Comparison of ENCODE assay signal across 8 cellular contexts in the genomic region with DNA sequence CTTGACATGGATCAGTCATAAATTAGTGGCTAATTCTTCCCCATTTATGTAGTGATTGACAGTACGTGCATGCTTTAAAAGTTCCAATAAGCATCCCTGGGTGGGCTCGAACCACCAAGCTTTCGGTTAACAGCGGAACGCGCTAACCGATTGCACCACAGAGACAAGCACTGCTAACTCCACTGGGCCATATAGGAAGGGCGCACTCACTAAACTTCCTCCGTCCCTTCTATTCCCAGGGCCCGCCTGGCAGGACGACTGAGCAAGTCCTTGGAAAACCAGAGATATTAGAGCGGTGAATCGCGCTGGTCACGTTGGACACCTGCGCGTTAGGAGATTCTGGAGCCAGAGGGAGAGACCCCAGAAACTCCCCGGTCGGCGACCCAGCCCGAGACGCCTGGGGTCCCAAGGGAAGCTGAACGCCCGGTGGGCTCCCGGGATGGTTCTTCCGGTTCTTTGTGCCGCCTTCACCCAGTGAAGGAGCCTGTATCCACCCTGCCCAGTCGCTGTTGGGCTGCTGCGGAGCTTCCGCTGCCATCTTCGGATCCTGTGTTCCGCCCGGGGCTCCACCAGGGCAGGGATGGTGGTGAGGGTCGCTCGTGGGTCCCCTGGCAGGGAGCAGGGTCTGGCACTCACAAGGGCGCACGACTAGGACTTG.
A peak's percentile ranks its signal among the peaks of the same experiment; 100 is the strongest.
DNase-seq lines count a peak whose midpoint lies in the region; ATAC-seq and TF ChIP-seq lines count a peak whose summit lies in the region.
"Not testable (repeated sequence)": the region's sequence is repeated elsewhere in the genome, so short reads cannot be mapped to it uniquely, and the experiment has no call there.

No MANE protein-coding gene starts in this region.

- WGBS in heart left ventricle, 4 donors = 3 to 8% (median 6%) methylated on average over 15 to 28 of the region's 37 CpGs; no CpG with 5 or more reads in 1 of the 4 donors

- CTCF ChIA-PET in Calu3 (lab: Charles Lee) = not testable (repeated sequence)

- peak overlapping the region; percentile 69 for H3K4me3 Mint-ChIP-seq in Calu3 (ENCODE audit: low read depth, unreplicated experiment)
- peak overlapping the region; percentile 83 for H3K4me3 Mint-ChIP-seq in activated T-helper 2 cell treated with anti-CD3 and anti-CD28 coated beads, Interferon-gamma antibody, Interleukin-2, Interleukin-4, amounts not matched to agents 10 μg/mL and 5 μg/mL and 100 μg/mL, durations not matched to agents 14 hours and 24 hours and 36 hours (ENCODE audit: low read depth)

- not testable (repeated sequence) for H3K4me1 ChIP-seq in Peyer's patch; heart left ventricle; lower lobe of right lung; rectal smooth muscle tissue (ENCODE audit: control insufficient read depth, insufficient read depth, low read length); tibial artery

- H3K4me1 Mint-ChIP-seq in Calu3 (ENCODE audit: low read depth, unreplicated experiment); activated T-helper 2 cell treated with anti-CD3 and anti-CD28 coated beads, Interferon-gamma antibody, Interleukin-2, Interleukin-4, amounts not matched to agents 10 μg/mL and 5 μg/mL and 100 μg/mL, durations not matched to agents 14 hours and 24 hours and 36 hours (ENCODE audit: low read depth): not testable (repeated sequence)

- not testable (repeated sequence) for H3K27me3 ChIP-seq in Peyer's patch; heart left ventricle; lower lobe of right lung (ENCODE audit: low read depth); rectal smooth muscle tissue (ENCODE audit: control insufficient read depth, insufficient read depth, low read length); tibial artery

- not testable (repeated sequence) for H3K27me3 Mint-ChIP-seq in Calu3 (ENCODE audit: unreplicated experiment); activated T-helper 2 cell treated with anti-CD3 and anti-CD28 coated beads, Interferon-gamma antibody, Interleukin-2, Interleukin-4, amounts not matched to agents 10 μg/mL and 5 μg/mL and 100 μg/mL, durations not matched to agents 14 hours and 24 hours and 36 hours (ENCODE audit: low read depth)

- not testable (repeated sequence) for TF ChIP-seq POLR2A in Peyer's patch (IDR thresholded peaks at IDR 0.05); heart left ventricle (IDR thresholded peaks at IDR 0.05)

- H3K36me3 Mint-ChIP-seq in Calu3 (ENCODE audit: insufficient read depth, unreplicated experiment); activated T-helper 2 cell treated with anti-CD3 and anti-CD28 coated beads, Interferon-gamma antibody, Interleukin-2, Interleukin-4, amounts not matched to agents 10 μg/mL and 5 μg/mL and 100 μg/mL, durations not matched to agents 14 hours and 24 hours and 36 hours (ENCODE audit: low read depth): not testable (repeated sequence)

- H3K9ac ChIP-seq in rectal smooth muscle tissue (ENCODE audit: low read length) = not testable (repeated sequence)

- H3K4me3 ChIP-seq in Peyer's patch (peak overlapping the region; percentile 21 to 52 (median 42)), choroid plexus epithelial cell (ENCODE audit: low read depth, low read length) (peak overlapping the region; percentile 46), heart left ventricle (peak overlapping the region in 10 of 12 donors; percentile 9 to 54 (median 40)), lower lobe of right lung (peak overlapping the region; percentile 50), rectal smooth muscle tissue (ENCODE audit: low read length) (peak overlapping the region; percentile 57), tibial artery (peak overlapping the region; percentile 48 to 52)

- H3K9me3 Mint-ChIP-seq in Calu3 (ENCODE audit: low read depth, unreplicated experiment); activated T-helper 2 cell treated with anti-CD3 and anti-CD28 coated beads, Interferon-gamma antibody, Interleukin-2, Interleukin-4, amounts not matched to agents 10 μg/mL and 5 μg/mL and 100 μg/mL, durations not matched to agents 14 hours and 24 hours and 36 hours: not testable (repeated sequence)

- not testable (repeated sequence) for H3K9me3 ChIP-seq in Peyer's patch, heart left ventricle, lower lobe of right lung, tibial artery

- BruUV-seq in Calu3 (replicated peaks; lab: Mats Ljungman, UMichigan) = TSS peak; percentile 51

- TF ChIP-seq CTCF in Calu3 (IDR thresholded peaks at IDR 0.05; ENCODE audit: unreplicated experiment); Peyer's patch (IDR thresholded peaks at IDR 0.05); choroid plexus epithelial cell (conservative IDR thresholded peaks at IDR 0.05; ENCODE audit: low read depth, low read length); heart left ventricle (IDR thresholded peaks at IDR 0.05); lower lobe of right lung (IDR thresholded peaks at IDR 0.05); tibial artery (IDR thresholded peaks at IDR 0.05): not testable (repeated sequence)

- H3K27ac ChIP-seq in Peyer's patch (peak overlapping the region in 2 of 4 donors; percentile 42 to 52), heart left ventricle (peak overlapping the region in 1 of 12 donors; percentile 31), tibial artery (peak overlapping the region; percentile 37 to 56)
- H3K27ac ChIP-seq in lower lobe of right lung; rectal smooth muscle tissue (ENCODE audit: low read depth, low read length): not testable (repeated sequence)

- peak overlapping the region; percentile 75 for H3K27ac Mint-ChIP-seq in Calu3 (ENCODE audit: unreplicated experiment)
- H3K27ac Mint-ChIP-seq in activated T-helper 2 cell treated with anti-CD3 and anti-CD28 coated beads, Interferon-gamma antibody, Interleukin-2, Interleukin-4, amounts not matched to agents 10 μg/mL and 5 μg/mL and 100 μg/mL, durations not matched to agents 14 hours and 24 hours and 36 hours = not testable (repeated sequence)

- intact Hi-C loops in Calu3 (cut with micrococcal nuclease; ENCODE audit: unreplicated experiment); activated T-helper 2 cell treated with anti-CD3 and anti-CD28 coated beads, Interferon-gamma antibody, Interleukin-2, Interleukin-4, amounts not matched to agents 10 μg/mL and 5 μg/mL and 100 μg/mL, durations not matched to agents 14 hours and 24 hours and 36 hours (cut with micrococcal nuclease); heart left ventricle (cut with DNase I); lower lobe of right lung (cut with DNase I); tibial artery (cut with DNase I; ENCODE audit: low total_unique reads): not testable (repeated sequence)

- H3K36me3 ChIP-seq in Peyer's patch; heart left ventricle; lower lobe of right lung; rectal smooth muscle tissue (ENCODE audit: control insufficient read depth, insufficient read depth, low read length); tibial artery: not testable (repeated sequence)

- ATAC-seq in heart left ventricle = peak in 3 of 4 donors; percentile 38 to 60 (median 49)
- peak; percentile 76 to 83 for ATAC-seq in lower lobe of right lung

- DNase-seq in Calu3 (peak; percentile 23), Peyer's patch (peak in 1 of 3 donors; percentile 55), heart left ventricle (peak in 1 of 5 donors; percentile 26)
- DNase-seq in activated T-helper 2 cell treated with anti-CD3 and anti-CD28 coated beads, Interferon-gamma antibody, Interleukin-2, Interleukin-4, amounts not matched to agents 10 μg/mL and 5 μg/mL and 100 μg/mL, durations not matched to agents 14 hours and 24 hours and 36 hours (ENCODE audit: low spot score); choroid plexus epithelial cell (ENCODE audit: low read depth); lower lobe of right lung; tibial artery: not testable (repeated sequence)
